In the genomic region with DNA sequence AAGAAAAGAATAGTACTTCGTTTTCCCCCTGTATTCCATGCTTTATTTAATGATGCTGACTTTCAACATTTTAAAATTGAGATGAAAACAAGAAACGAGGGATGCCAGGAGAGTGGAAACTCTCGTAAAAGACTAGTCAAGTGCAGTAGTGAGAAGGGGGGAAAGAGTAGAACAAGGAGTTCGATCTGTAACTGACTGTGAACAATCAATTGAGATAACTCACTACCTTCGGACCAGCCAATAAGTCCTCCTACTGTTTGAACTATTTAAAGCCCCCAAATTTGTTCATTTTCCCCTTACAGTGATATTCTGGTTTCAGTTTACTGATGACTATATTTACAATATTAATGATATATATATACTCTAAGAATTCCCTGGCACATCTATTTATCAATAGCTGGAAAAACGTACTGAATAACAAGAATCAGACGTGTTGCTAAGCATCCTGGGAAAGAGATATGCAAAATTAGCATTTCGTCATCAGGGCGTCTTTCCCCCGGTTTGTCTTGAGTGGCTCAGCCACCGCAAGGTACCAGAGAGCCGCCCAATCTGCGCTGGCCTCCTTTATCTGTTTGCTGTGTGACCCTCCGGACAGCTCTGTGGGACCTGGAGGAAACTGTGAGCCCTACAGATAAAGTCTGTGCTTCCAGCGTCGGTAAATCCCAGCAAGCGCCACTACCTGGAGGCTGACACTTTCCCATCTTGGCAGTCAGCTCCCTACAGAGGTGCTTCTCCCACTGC, we compare ENCODE assay signal across 8 cellular contexts. TPM values are rescaled to one million over a fixed set of nuclear protein-coding genes. Genes with fewer than 3 reads are reported as not detected.
DNase-seq lines count a peak whose midpoint lies in the region; ATAC-seq, FAIRE-seq and TF ChIP-seq lines count a peak whose summit lies in the region.

No MANE protein-coding gene starts in this region.

- intact Hi-C loops in Caco-2 (cut with micrococcal nuclease; ENCODE audit: unreplicated experiment), result loop anchor here (1.0 to 5.0 kb wide), 3 partner anchors 41 to 105 kb away; a partner anchor contains a TSS

- DNase-seq in Caco-2 (peak; percentile 90 to 95), HTR-8/SVneo (ENCODE audit: insufficient read length, low spot score) (peak; percentile 90), NOMO-1 treated with DMSO at 0.1 percent for 48 hours (lab: John Stamatoyannopoulos, UW; ENCODE audit: unreplicated experiment) (peak; percentile 70), mesothelial cell of epicardium (ENCODE audit: low spot score in 2 of 2, unreplicated experiment in 2 of 2) (peak; percentile 49 to 79)
- peak; percentile 63 for DNase-seq in activated CD8-positive, alpha-beta memory T cell treated with anti-CD3 and anti-CD28 coated beads, Interleukin-2, amount 50 U/mL, for 1 hour (ENCODE audit: extremely low read depth)
- peak; percentile 71 to 73 for DNase-seq in stimulated activated CD8-positive, alpha-beta memory T cell treated with anti-CD3 and anti-CD28 coated beads, Interleukin-15, amount 100 ng/mL, for 48 hours (ENCODE audit: low read depth in 2 of 2)

- no TSS peak for BruUV-seq in Caco-2 (replicated peaks; lab: Mats Ljungman, UMichigan)

- H3K27me3 ChIP-seq in Caco-2 (replicated peaks; ENCODE audit: control insufficient read depth, insufficient read depth, low read length), result no peaks in the 10 kb centered on the region

- H3K9me3 Mint-ChIP-seq in Caco-2 (ENCODE audit: unreplicated experiment) (no peaks in the 10 kb centered on the region), mesothelial cell of epicardium (no peaks in the 10 kb centered on the region)

- H3K4me3 Mint-ChIP-seq in Caco-2 (ENCODE audit: unreplicated experiment), result peak overlapping the region; percentile 84
- H3K4me3 Mint-ChIP-seq in mesothelial cell of epicardium, result peak overlapping the region; percentile 93

- H3K4me3 ChIP-seq in Caco-2 (ENCODE audit: low read depth, low read length), result peak overlapping the region; percentile 50

- CTCF ChIA-PET in Caco-2 (lab: Charles Lee), result interaction anchor here (0.5 to 2.1 kb wide), 6 partner anchors 18 to 298 kb away, joined by 3 to 9 read pairs (median 4); a partner anchor contains a TSS

- no peaks in the 10 kb centered on the region for H3K36me3 ChIP-seq in Caco-2 (ENCODE audit: control insufficient read depth, insufficient read depth, low read length)

- no peaks in the 10 kb centered on the region for H3K9me3 ChIP-seq in Caco-2

- peaks cover 13% of the 10 kb centered on the region for H3K4me1 ChIP-seq in Caco-2

- H3K27me3 Mint-ChIP-seq in Caco-2 (ENCODE audit: insufficient read depth, unreplicated experiment) (no peaks in the 10 kb centered on the region), mesothelial cell of epicardium (ENCODE audit: low read depth) (peaks cover 2% of the 10 kb centered on the region)

- H3K36me3 Mint-ChIP-seq in Caco-2 (ENCODE audit: insufficient read depth, unreplicated experiment), result peaks cover 23% of the 10 kb centered on the region
- H3K36me3 Mint-ChIP-seq in mesothelial cell of epicardium, result no peaks in the 10 kb centered on the region

- peak overlapping the region; percentile 85 for H3K27ac Mint-ChIP-seq in Caco-2 (ENCODE audit: unreplicated experiment)
- H3K27ac Mint-ChIP-seq in mesothelial cell of epicardium, result peak overlapping the region; percentile 96

- H3K4me1 Mint-ChIP-seq in Caco-2 (ENCODE audit: low read depth, unreplicated experiment) (peaks cover 44% of the 10 kb centered on the region), mesothelial cell of epicardium (peaks cover 39% of the 10 kb centered on the region)

- peak; percentile 90 for ATAC-seq in GM21381 (IDR thresholded peaks at IDR 0.05; ENCODE audit: unreplicated experiment)

- TF ChIP-seq CTCF in Caco-2 (IDR thresholded peaks at IDR 0.05; ENCODE audit: insufficient read depth in 1 of 2, low read depth in 1 of 2, low read length in 1 of 2, severe bottlenecking in 1 of 2, unreplicated experiment in 1 of 2) (no peak), mesothelial cell of epicardium (IDR thresholded peaks at IDR 0.05; ENCODE audit: unreplicated experiment) (no peak)

- FAIRE-seq in HTR-8/SVneo (lab: Jason Lieb, UNC) (no peak), endometrium (lab: Jason Lieb, UNC) (peak; percentile 33)

- POLR2A ChIA-PET in Caco-2 (lab: Charles Lee), result no interaction called here

RNA-seq across cellular contexts. Expression of a gene that starts 41.1 kb away (rescaled TPM):
- total RNA-seq in Caco-2 (2022) (192 and 197 TPM in 2 replicates), mesothelial cell of epicardium (164 to 169 TPM (median 164 TPM) in 3 replicates)

Comparison
In these comparisons a context has a peak if more than half of its experiments do, and no peak if none do; other contexts are left out.
1. Peak in every context shown above with its lines: DNase-seq, ATAC-seq and H3K4me3 ChIP-seq.